Comparison of ENCODE assay signal across 27 cellular contexts in genomic region chr5:32724526-32724925, GRCh38. TPM values are rescaled to one million over a fixed set of nuclear protein-coding genes. Genes with fewer than 3 reads are reported as not detected.
"Had no signal": no experiment of that assay in that cellular context is flagged by ENCODE, and none has a peak within 500 bp of the region (broad histone marks: within the 10 kb centered on the region; RNA-seq: fewer than 3 reads in every experiment).

No MANE protein-coding gene starts in this region.

- H3K4me1 ChIP-seq: ascending aorta, esophagus squamous epithelium, gastroesophageal sphincter, right lobe of liver, testis, transverse colon had no signal

- H3K36me3 Mint-ChIP-seq: activated naive CD4-positive, alpha-beta T cell treated with anti-CD3 and anti-CD28 coated beads, Interleukin-2, amount 10 ng/mL, durations not matched to agents 7 days and 5 days; activated naive CD8-positive, alpha-beta T cell treated with anti-CD3 and anti-CD28 coated beads, Interleukin-2, amount 10 ng/mL, durations not matched to agents 7 days and 5 days; brain had no signal

- H3K9me3 ChIP-seq: esophagus squamous epithelium, right lobe of liver, testis, transverse colon had no signal

- H3K9me3 Mint-ChIP-seq: activated naive CD4-positive, alpha-beta T cell treated with anti-CD3 and anti-CD28 coated beads, Interleukin-2, amount 10 ng/mL, durations not matched to agents 7 days and 5 days; activated naive CD8-positive, alpha-beta T cell treated with anti-CD3 and anti-CD28 coated beads, Interleukin-2, amount 10 ng/mL, durations not matched to agents 7 days and 5 days had no signal

- H3K36me3 ChIP-seq: gastroesophageal sphincter, right lobe of liver, transverse colon had no signal

- H3K27me3 ChIP-seq: ascending aorta, esophagus squamous epithelium, gastroesophageal sphincter, right lobe of liver, testis, transverse colon had no signal

- DNase-seq: activated CD4-positive, alpha-beta T cell treated with anti-CD3 and anti-CD28 coated beads for 4 hours; activated CD4-positive, alpha-beta T cell treated with anti-CD3 and anti-CD28 coated beads, Interleukin-2, amount 50 U/mL, for 4 hours; activated effector memory CD4-positive, alpha-beta T cell treated with Interleukin-2 at 50 U/mL for 16 hours; activated naive CD4-positive, alpha-beta T cell treated with anti-CD3 and anti-CD28 coated beads, Interleukin-2, amount 10 ng/mL, durations not matched to agents 7 days and 5 days; activated naive CD8-positive, alpha-beta T cell treated with anti-CD3 and anti-CD28 coated beads, Interleukin-2, amount 10 ng/mL, durations not matched to agents 7 days and 5 days; activated T-cell treated with anti-CD3 and anti-CD28 coated beads for 4 hours; caudate nucleus; esophagus squamous epithelium; hippocampal formation; left cardiac atrium; left ventricle myocardium superior; right lobe of liver; stimulated activated CD4-positive, alpha-beta T cell treated with anti-CD3 and anti-CD28 coated beads, Interleukin-12 subunit alpha, Interleukin-12 subunit beta, amount 100 ng/mL, for 4 hours; stimulated activated CD4-positive, alpha-beta T cell treated with anti-CD3 and anti-CD28 coated beads, Interleukin-4, amount 100 ng/mL, for 1 hour; stimulated activated naive CD8-positive, alpha-beta T cell treated with anti-CD3 and anti-CD28 coated beads, Interleukin-15, Interleukin-2, amounts not matched to agents 100 U/mL and 50 U/mL, for 24 hours; testis; transverse colon had no signal

- H3K27ac ChIP-seq: ascending aorta, epithelial cell of prostate, esophagus squamous epithelium, gastroesophageal sphincter, right lobe of liver, testis, transverse colon, VCaP had no signal

- ATAC-seq: gastroesophageal sphincter; left cardiac atrium; left ventricle myocardium superior; right lobe of liver; stimulated activated naive CD8-positive, alpha-beta T cell treated with anti-CD3 and anti-CD28 coated beads, Interleukin-15, Interleukin-2, amounts not matched to agents 100 U/mL and 50 U/mL, for 24 hours had no signal

- H3K27me3 Mint-ChIP-seq: activated naive CD4-positive, alpha-beta T cell treated with anti-CD3 and anti-CD28 coated beads, Interleukin-2, amount 10 ng/mL, durations not matched to agents 7 days and 5 days had no signal

- H3K27ac Mint-ChIP-seq: activated naive CD4-positive, alpha-beta T cell treated with anti-CD3 and anti-CD28 coated beads, Interleukin-2, amount 10 ng/mL, durations not matched to agents 7 days and 5 days; activated naive CD8-positive, alpha-beta T cell treated with anti-CD3 and anti-CD28 coated beads, Interleukin-2, amount 10 ng/mL, durations not matched to agents 7 days and 5 days; brain; nephron; progenitor cell of endocrine pancreas had no signal

- H3K4me3 Mint-ChIP-seq: activated naive CD4-positive, alpha-beta T cell treated with anti-CD3 and anti-CD28 coated beads, Interleukin-2, amount 10 ng/mL, durations not matched to agents 7 days and 5 days; activated naive CD8-positive, alpha-beta T cell treated with anti-CD3 and anti-CD28 coated beads, Interleukin-2, amount 10 ng/mL, durations not matched to agents 7 days and 5 days; brain; nephron had no signal

- H3K4me3 ChIP-seq: ascending aorta, esophagus squamous epithelium, gastroesophageal sphincter, right lobe of liver, testis, transverse colon had no signal

- FAIRE-seq: keratinocyte, TTC549 had no signal

- H3K4me1 Mint-ChIP-seq: activated naive CD4-positive, alpha-beta T cell treated with anti-CD3 and anti-CD28 coated beads, Interleukin-2, amount 10 ng/mL, durations not matched to agents 7 days and 5 days; brain had no signal

RNA-seq across cellular contexts. Expression of gene NPR3, which starts 13.4 kb away (rescaled TPM):
- total RNA-seq: T-helper 1 cell treated with Interleukin-12 subunit alpha and Interleukin-12 subunit beta and Interleukin-4 antibody, amounts not matched to agents 30 ng/mL and 1 ng/mL, for 36 hours had no signal
